Comparison of ENCODE assay signal across 8 cellular contexts in genomic region chr2:201070966-201071304, GRCh38. TPM values are rescaled to one million over a fixed set of nuclear protein-coding genes. Genes with fewer than 3 reads are reported as not detected.
DNase-seq lines count a peak whose midpoint lies in the region; ATAC-seq and TF ChIP-seq lines count a peak whose summit lies in the region.

No MANE protein-coding gene starts in this region.

- intact Hi-C loops in psoas muscle (cut with DNase I) = loop anchor here (1.0 to 10.0 kb wide), 6 partner anchors 41 to 166 kb away; partner anchors contain the start of genes ORC2 (in 2 of the 2) and CFLAR (in 1 of the 2)

- peak in 1 of 4 donors; percentile 3 for ATAC-seq in psoas muscle

- peak overlapping the region; percentile 95 for H3K4me3 ChIP-seq in AG10803 (ENCODE audit: low read length)
- H3K4me3 ChIP-seq in GM23248 = peak overlapping the region; percentile 97
- H3K4me3 ChIP-seq in fibroblast of pulmonary artery (replicated peaks; ENCODE audit: low read depth, low read length) = peak overlapping the region; percentile 96
- H3K4me3 ChIP-seq in psoas muscle = peak overlapping the region; percentile 92

- peak overlapping the region; percentile 97 for H3K4me2 ChIP-seq in GM23248 (ENCODE audit: unreplicated experiment)

- peak overlapping the region; percentile 89 for H3K4me3 Mint-ChIP-seq in T-helper 2 cell treated with Interferon-gamma antibody and Interleukin-4, amounts not matched to agents 5 μg/mL and 100 μg/mL, for 36 hours

- peaks cover 100% of the 10 kb centered on the region for H3K79me2 ChIP-seq in GM23248 (ENCODE audit: insufficient read depth)

- no peaks in the 10 kb centered on the region for H3K27me3 Mint-ChIP-seq in T-helper 2 cell treated with Interferon-gamma antibody and Interleukin-4, amounts not matched to agents 5 μg/mL and 100 μg/mL, for 36 hours (ENCODE audit: low read depth)

- H3K36me3 Mint-ChIP-seq in T-helper 2 cell treated with Interferon-gamma antibody and Interleukin-4, amounts not matched to agents 5 μg/mL and 100 μg/mL, for 36 hours (ENCODE audit: low read depth) = peaks cover 4% of the 10 kb centered on the region

- in situ Hi-C loops in GM23248 (cut with MboI) = loop anchor here (10.0 kb wide), 1 partner anchor 104 kb away; no protein-coding TSS in a partner anchor

- DNase-seq in AG10803 (ENCODE audit: low read depth) = peak; percentile 13
- DNase-seq in GM23248 = peak; percentile 69
- DNase-seq in T-helper 2 cell treated with Interferon-gamma antibody and Interleukin-4, amounts not matched to agents 5 μg/mL and 100 μg/mL, for 36 hours (ENCODE audit: low spot score) = no peak
- DNase-seq in fibroblast of pulmonary artery (ENCODE audit: low read depth) = peak; percentile 12
- no peak for DNase-seq in psoas muscle
- DNase-seq in GM10266 (ENCODE audit: extremely low spot score) = no peak
- no peak for DNase-seq in occipital lobe (lab: John Stamatoyannopoulos, UW)
- no peak for DNase-seq in NCI-H345 treated with DMSO at 0.1 percent for 48 hours (lab: John Stamatoyannopoulos, UW; ENCODE audit: unreplicated experiment)

- peaks cover 32% of the 10 kb centered on the region for H3K4me1 Mint-ChIP-seq in T-helper 2 cell treated with Interferon-gamma antibody and Interleukin-4, amounts not matched to agents 5 μg/mL and 100 μg/mL, for 36 hours (ENCODE audit: low read depth)

- no peaks in the 10 kb centered on the region for H4K20me1 ChIP-seq in GM23248 (ENCODE audit: insufficient read depth)

- H3K9me3 Mint-ChIP-seq in T-helper 2 cell treated with Interferon-gamma antibody and Interleukin-4, amounts not matched to agents 5 μg/mL and 100 μg/mL, for 36 hours = no peaks in the 10 kb centered on the region

- no peaks in the 10 kb centered on the region for H3K9me2 ChIP-seq in GM23248 (ENCODE audit: insufficient read depth)

- H3K9me3 ChIP-seq in GM23248 (ENCODE audit: low read depth) (no peaks in the 10 kb centered on the region), psoas muscle (no peaks in the 10 kb centered on the region)

- no peaks in the 10 kb centered on the region for H3F3A ChIP-seq in GM23248 (ENCODE audit: insufficient read depth)

- WGBS in GM23248 (ENCODE audit: low coverage in 1 of 2, low lambda C conversion rate in 2 of 2, missing lambda C conversion rate in 2 of 2), 2 experiments = 1 to 2% methylated on average over 4 to 6 of the region's 6 CpGs
- WGBS in psoas muscle, 3 donors = 1 to 2% (median 1%) methylated on average over 6 of the region's 6 CpGs

- peak overlapping the region; percentile 88 for H3K27ac Mint-ChIP-seq in T-helper 2 cell treated with Interferon-gamma antibody and Interleukin-4, amounts not matched to agents 5 μg/mL and 100 μg/mL, for 36 hours

- H3K27me3 ChIP-seq in GM23248 (replicated peaks; ENCODE audit: insufficient read depth) = no peaks in the 10 kb centered on the region
- H3K27me3 ChIP-seq in psoas muscle (ENCODE audit: insufficient read depth in 3 of 3, low read length in 2 of 3) = no peaks in the 10 kb centered on the region

- H3K4me1 ChIP-seq in GM23248 (ENCODE audit: insufficient read depth) (peaks cover 39% of the 10 kb centered on the region), psoas muscle (peaks cover 60% of the 10 kb centered on the region)

- H3K36me3 ChIP-seq in GM23248 (ENCODE audit: low read depth) = no peaks in the 10 kb centered on the region
- no peaks in the 10 kb centered on the region for H3K36me3 ChIP-seq in psoas muscle (ENCODE audit: insufficient read depth in 1 of 2, low read depth in 1 of 2)

- H2AFZ ChIP-seq in GM23248 = peak overlapping the region; percentile 96

- TF ChIP-seq CTCF in AG10803 (conservative IDR thresholded peaks at IDR 0.05; ENCODE audit: low read length) = no peak
- no peak for TF ChIP-seq CTCF in fibroblast of pulmonary artery (IDR thresholded peaks at IDR 0.05; ENCODE audit: low read length, missing control alignments)
- no peak for TF ChIP-seq CTCF in psoas muscle (IDR thresholded peaks at IDR 0.05)
- no peak for TF ChIP-seq CTCF in GM10266 (IDR thresholded peaks at IDR 0.05; ENCODE audit: control insufficient read depth, insufficient read depth, low read depth, missing control alignments)

- H3K27ac ChIP-seq in GM23248 (peak overlapping the region; percentile 71), psoas muscle (peak overlapping the region; percentile 95)

- peak overlapping the region; percentile 90 for H3K9ac ChIP-seq in GM23248

RNA-seq across cellular contexts. Expression of gene HYCC2, which starts 0.5 kb away (rescaled TPM):
- 5.7 and 12.0 TPM in 2 replicates for total RNA-seq in GM23248 (2014; rRNA removed; shearing (Covaris generic))
- polyA plus RNA-seq in GM23248 (2016; fragmentation: Nextera tagmentation; extraction: Ambion mirVana) (6.5 and 7.0 TPM in 2 replicates), psoas muscle (1 to 10 TPM; 1.7 to 5.2 (median 2.1) TPM)
- total RNA-seq in psoas muscle (1 to 10 TPM; 7.6 to 8.6 (median 8.1) TPM), occipital lobe (54.4 TPM)

RNA-seq across cellular contexts. Expression of gene NDUFB3, which starts 0.9 kb away (rescaled TPM):
- total RNA-seq in GM23248 (2014; rRNA removed; shearing (Covaris generic)) = 31.0 and 51.3 TPM in 2 replicates
- polyA plus RNA-seq in GM23248 (2016; fragmentation: Nextera tagmentation; extraction: Ambion mirVana) (253 and 262 TPM in 2 replicates), psoas muscle (100 to 1,000 TPM; 200 to 255 (median 202) TPM)
- total RNA-seq in psoas muscle (100 to 1,000 TPM; 188 to 271 (median 261) TPM), occipital lobe (39.8 TPM)

RNA-seq across cellular contexts. Expression of gene CFLAR, which starts 45.0 kb away (rescaled TPM):
- 47.2 and 64.7 TPM in 2 replicates for total RNA-seq in GM23248 (2014; rRNA removed; shearing (Covaris generic))
- 43.6 and 46.1 TPM in 2 replicates for polyA plus RNA-seq in GM23248 (2016; fragmentation: Nextera tagmentation; extraction: Ambion mirVana)
- 100 to 1,000 TPM; 180 to 358 (median 346) TPM for total RNA-seq in psoas muscle
- polyA plus RNA-seq in psoas muscle = 100 to 1,000 TPM in 2 of 3 donors, 10 to 100 TPM in 1; 84.7 to 340 (median 239) TPM
- 35.1 TPM for total RNA-seq in occipital lobe

Comparison
In these comparisons a context has a peak if more than half of its experiments do, and no peak if none do; other contexts are left out.
1. DNase-seq: peak in AG10803 (single experiment), GM23248 (single experiment) and fibroblast of pulmonary artery (single experiment); none in T-helper 2 cell treated with Interferon-gamma antibody and Interleukin-4, amounts not matched to agents 5 μg/mL and 100 μg/mL, for 36 hours (single experiment), psoas muscle (0 of 2), GM10266 (single experiment), occipital lobe (single experiment) and NCI-H345 treated with DMSO at 0.1 percent for 48 hours (single experiment).
2. Peak in every context shown above with its lines, with median percentiles within 50 percentile points of each other: H3K4me3 ChIP-seq.